Comparison of ENCODE assay signal across 8 cellular contexts in the genomic region with DNA sequence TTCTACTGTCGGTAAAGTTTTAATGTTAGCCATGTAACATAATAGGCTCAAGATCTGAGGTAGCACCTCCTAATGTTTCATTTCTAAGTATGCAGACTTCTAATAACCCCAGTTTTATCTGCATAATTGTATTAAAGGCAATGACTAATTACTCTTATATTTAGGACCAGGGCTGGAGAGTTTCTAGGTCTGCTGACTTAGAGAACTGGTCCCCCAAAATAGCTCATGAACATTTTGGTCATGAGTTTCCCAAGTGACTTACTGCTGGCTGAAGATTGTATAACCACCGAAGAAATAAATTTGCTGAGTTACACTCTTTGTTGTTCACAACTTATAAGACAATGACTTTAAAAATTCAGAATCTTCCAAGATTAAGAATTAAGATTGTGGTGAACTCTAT.
"Had no signal": no experiment of that assay in that cellular context is flagged by ENCODE, and none has a peak within 500 bp of the region (broad histone marks: within the 10 kb centered on the region; RNA-seq: fewer than 3 reads in every experiment).

No MANE protein-coding gene starts in this region.

- ATAC-seq: HCT116, K562 had no signal

- H3K36me3 ChIP-seq: HAP-1 had no signal

- H3K9me3 ChIP-seq: HAP-1 had no signal

- H2AFZ ChIP-seq: GM23248 had no signal

- H3K4me3 ChIP-seq: GM23248, HAP-1, K562 had no signal

- H3K9ac ChIP-seq: GM23248 had no signal

- H3K27ac ChIP-seq: GM23248 had no signal

- DNase-seq: GM23248, GOT3, H7, HFFc6, IMR-90 had no signal
